ENCODE assay signal across 27 cellular contexts in the genomic region with DNA sequence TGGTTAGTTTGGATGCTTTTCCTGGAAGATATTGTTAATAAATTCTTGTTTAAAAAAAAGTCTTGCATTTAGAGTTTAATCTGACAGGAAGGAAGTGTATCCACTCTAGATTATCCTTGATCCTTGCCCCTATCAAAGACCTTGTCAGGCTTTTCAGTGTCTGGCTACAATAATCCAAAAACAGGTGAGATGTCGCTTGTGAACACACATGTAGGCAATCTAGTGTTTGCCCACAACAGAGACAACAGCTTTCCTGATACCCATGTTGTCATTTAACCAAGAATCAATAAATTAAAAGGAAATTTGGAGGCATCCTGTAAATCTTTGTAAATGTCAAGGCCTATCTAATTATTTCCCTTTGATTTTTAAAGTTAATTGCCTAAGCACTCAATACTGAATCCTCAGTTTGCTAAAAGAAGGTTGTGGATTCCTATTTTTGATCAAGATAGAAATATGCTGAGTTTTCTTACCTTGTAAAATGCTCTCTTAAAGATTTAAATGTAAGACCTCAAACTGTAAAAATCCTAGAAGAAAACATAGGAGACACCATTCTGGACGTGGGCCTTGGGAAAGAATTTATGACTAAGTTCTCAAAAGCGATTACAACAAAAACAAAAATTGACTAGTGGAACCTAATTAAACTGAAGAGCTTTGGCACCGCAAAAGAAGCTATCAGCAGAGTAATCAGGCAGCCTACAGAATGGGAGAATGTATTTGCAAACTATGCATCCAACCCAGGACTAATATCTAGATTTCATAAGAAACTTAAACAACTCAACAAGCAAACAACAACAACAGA.
"Had no signal": no experiment of that assay in that cellular context is flagged by ENCODE, and none has a peak within 500 bp of the region (broad histone marks: within the 10 kb centered on the region; RNA-seq: fewer than 3 reads in every experiment).

No MANE protein-coding gene starts in this region.

- H3K36me3 ChIP-seq: ascending aorta, esophagus muscularis mucosa, gastroesophageal sphincter had no signal

- H3K27me3 ChIP-seq: ascending aorta, body of pancreas, esophagus muscularis mucosa, gastroesophageal sphincter had no signal

- H3K4me1 ChIP-seq: ascending aorta, gastroesophageal sphincter had no signal

- H3K27ac Mint-ChIP-seq: activated CD4-positive, alpha-beta memory T cell treated with anti-CD3 and anti-CD28 coated beads, Interleukin-2, amount 10 ng/mL, durations not matched to agents 7 days and 5 days; activated CD4-positive, alpha-beta T cell treated with anti-CD3 and anti-CD28 coated beads for 36 hours; activated CD4-positive, alpha-beta T cell treated with anti-CD3 and anti-CD28 coated beads, Interleukin-2, amount 10 ng/mL, durations not matched to agents 7 days and 5 days; activated naive CD4-positive, alpha-beta T cell treated with anti-CD3 and anti-CD28 coated beads, Interleukin-2, amount 10 ng/mL, durations not matched to agents 7 days and 5 days; activated naive CD4-positive, alpha-beta T cell treated with anti-CD3 and anti-CD28 coated beads, Interleukin-2, amount 50 U/mL, for 72 hours; activated naive CD8-positive, alpha-beta T cell treated with anti-CD3 and anti-CD28 coated beads, Interleukin-2, amount 10 ng/mL, durations not matched to agents 7 days and 5 days; activated T-cell treated with anti-CD3 and anti-CD28 coated beads, Interleukin-2, amount 50 U/mL, for 24 hours; activated T-cell treated with anti-CD3 and anti-CD28 coated beads, Interleukin-2, amount 50 U/mL, for 72 hours; effector memory CD8-positive, alpha-beta T cell had no signal

- H3K4me3 Mint-ChIP-seq: activated CD4-positive, alpha-beta memory T cell treated with anti-CD3 and anti-CD28 coated beads, Interleukin-2, amount 10 ng/mL, durations not matched to agents 7 days and 5 days; activated CD4-positive, alpha-beta T cell treated with anti-CD3 and anti-CD28 coated beads for 36 hours; activated CD4-positive, alpha-beta T cell treated with anti-CD3 and anti-CD28 coated beads, Interleukin-2, amount 10 ng/mL, durations not matched to agents 7 days and 5 days; activated naive CD4-positive, alpha-beta T cell treated with anti-CD3 and anti-CD28 coated beads, Interleukin-2, amount 10 ng/mL, durations not matched to agents 7 days and 5 days; activated naive CD8-positive, alpha-beta T cell treated with anti-CD3 and anti-CD28 coated beads, Interleukin-2, amount 10 ng/mL, durations not matched to agents 7 days and 5 days; activated T-cell treated with anti-CD3 and anti-CD28 coated beads, Interleukin-2, amount 50 U/mL, for 24 hours; activated T-cell treated with anti-CD3 and anti-CD28 coated beads, Interleukin-2, amount 50 U/mL, for 72 hours; effector memory CD8-positive, alpha-beta T cell had no signal

- H3K27ac ChIP-seq: ascending aorta, body of pancreas, esophagus muscularis mucosa, gastroesophageal sphincter had no signal

- H3K4me1 Mint-ChIP-seq: activated CD4-positive, alpha-beta memory T cell treated with anti-CD3 and anti-CD28 coated beads, Interleukin-2, amount 10 ng/mL, durations not matched to agents 7 days and 5 days; activated CD4-positive, alpha-beta T cell treated with anti-CD3 and anti-CD28 coated beads for 36 hours; activated CD4-positive, alpha-beta T cell treated with anti-CD3 and anti-CD28 coated beads, Interleukin-2, amount 10 ng/mL, durations not matched to agents 7 days and 5 days; activated naive CD4-positive, alpha-beta T cell treated with anti-CD3 and anti-CD28 coated beads, Interleukin-2, amount 10 ng/mL, durations not matched to agents 7 days and 5 days; activated naive CD8-positive, alpha-beta T cell treated with anti-CD3 and anti-CD28 coated beads, Interleukin-2, amount 10 ng/mL, durations not matched to agents 7 days and 5 days had no signal

- H3K36me3 Mint-ChIP-seq: activated naive CD4-positive, alpha-beta T cell treated with anti-CD3 and anti-CD28 coated beads, Interleukin-2, amount 10 ng/mL, durations not matched to agents 7 days and 5 days; activated naive CD4-positive, alpha-beta T cell treated with anti-CD3 and anti-CD28 coated beads, Interleukin-2, amount 50 U/mL, for 72 hours; activated naive CD8-positive, alpha-beta T cell treated with anti-CD3 and anti-CD28 coated beads, Interleukin-2, amount 10 ng/mL, durations not matched to agents 7 days and 5 days had no signal

- H3K9me3 ChIP-seq: ascending aorta, body of pancreas, esophagus muscularis mucosa, gastroesophageal sphincter had no signal

- ATAC-seq: activated CD4-positive, alpha-beta T cell treated with anti-CD3 and anti-CD28 coated beads for 36 hours; activated naive CD4-positive, alpha-beta T cell treated with anti-CD3 and anti-CD28 coated beads, Interleukin-2, amount 50 U/mL, for 72 hours; activated T-cell treated with anti-CD3 and anti-CD28 coated beads, Interleukin-2, amount 50 U/mL, for 72 hours; body of pancreas; effector memory CD8-positive, alpha-beta T cell; gastroesophageal sphincter had no signal

- H3K27me3 Mint-ChIP-seq: activated CD4-positive, alpha-beta memory T cell treated with anti-CD3 and anti-CD28 coated beads, Interleukin-2, amount 10 ng/mL, durations not matched to agents 7 days and 5 days; activated CD4-positive, alpha-beta T cell treated with anti-CD3 and anti-CD28 coated beads for 36 hours; activated CD4-positive, alpha-beta T cell treated with anti-CD3 and anti-CD28 coated beads, Interleukin-2, amount 10 ng/mL, durations not matched to agents 7 days and 5 days; activated naive CD4-positive, alpha-beta T cell treated with anti-CD3 and anti-CD28 coated beads, Interleukin-2, amount 10 ng/mL, durations not matched to agents 7 days and 5 days; activated naive CD8-positive, alpha-beta T cell treated with anti-CD3 and anti-CD28 coated beads, Interleukin-2, amount 10 ng/mL, durations not matched to agents 7 days and 5 days; activated T-cell treated with anti-CD3 and anti-CD28 coated beads, Interleukin-2, amount 50 U/mL, for 24 hours; effector memory CD8-positive, alpha-beta T cell had no signal

- FAIRE-seq: colon had no signal

- H3K4me3 ChIP-seq: ascending aorta, body of pancreas, esophagus muscularis mucosa, gastroesophageal sphincter had no signal

- H3K9me3 Mint-ChIP-seq: activated naive CD4-positive, alpha-beta T cell treated with anti-CD3 and anti-CD28 coated beads, Interleukin-2, amount 50 U/mL, for 72 hours; activated naive CD8-positive, alpha-beta T cell treated with anti-CD3 and anti-CD28 coated beads, Interleukin-2, amount 10 ng/mL, durations not matched to agents 7 days and 5 days; effector memory CD8-positive, alpha-beta T cell had no signal

- DNase-seq: activated CD4-positive, alpha-beta memory T cell treated with anti-CD3 and anti-CD28 coated beads, Interleukin-2, amount 10 ng/mL, durations not matched to agents 7 days and 5 days; activated CD4-positive, alpha-beta T cell treated with anti-CD3 and anti-CD28 coated beads for 36 hours; activated CD4-positive, alpha-beta T cell treated with anti-CD3 and anti-CD28 coated beads, Interleukin-2, amount 10 ng/mL, durations not matched to agents 7 days and 5 days; activated CD4-positive, alpha-beta T cell treated with anti-CD3 and anti-CD28 coated beads, Interleukin-2, amount 50 U/mL, for 4 hours; activated CD4-positive, CD25-positive, alpha-beta regulatory T cell; activated CD4-positive, CD25-positive, alpha-beta regulatory T cell treated with anti-CD3 and anti-CD28 coated beads, Interleukin-2, amount 50 U/mL, for 72 hours; activated CD8-positive, alpha-beta memory T cell treated with anti-CD3 and anti-CD28 coated beads, Interleukin-2, amount 50 U/mL, for 48 hours; activated gamma-delta T cell; activated naive CD4-positive, alpha-beta T cell; activated naive CD4-positive, alpha-beta T cell treated with anti-CD3 and anti-CD28 coated beads, Interleukin-2, amount 10 ng/mL, durations not matched to agents 7 days and 5 days; activated naive CD8-positive, alpha-beta T cell treated with anti-CD3 and anti-CD28 coated beads, Interleukin-2, amount 10 ng/mL, durations not matched to agents 7 days and 5 days; activated T-cell treated with anti-CD3 and anti-CD28 coated beads for 4 hours; activated T-cell treated with anti-CD3 and anti-CD28 coated beads, Interleukin-2, amount 50 U/mL, for 24 hours; activated T-cell treated with anti-CD3 and anti-CD28 coated beads, Interleukin-2, amount 50 U/mL, for 72 hours; body of pancreas; caudate nucleus; cortex of kidney; dermis blood vessel endothelial cell; effector CD4-positive, alpha-beta T cell; effector memory CD8-positive, alpha-beta T cell; foreskin melanocyte; T-helper 2 cell had no signal
